17 cellular contexts compared by ENCODE assay signal in the genomic region with DNA sequence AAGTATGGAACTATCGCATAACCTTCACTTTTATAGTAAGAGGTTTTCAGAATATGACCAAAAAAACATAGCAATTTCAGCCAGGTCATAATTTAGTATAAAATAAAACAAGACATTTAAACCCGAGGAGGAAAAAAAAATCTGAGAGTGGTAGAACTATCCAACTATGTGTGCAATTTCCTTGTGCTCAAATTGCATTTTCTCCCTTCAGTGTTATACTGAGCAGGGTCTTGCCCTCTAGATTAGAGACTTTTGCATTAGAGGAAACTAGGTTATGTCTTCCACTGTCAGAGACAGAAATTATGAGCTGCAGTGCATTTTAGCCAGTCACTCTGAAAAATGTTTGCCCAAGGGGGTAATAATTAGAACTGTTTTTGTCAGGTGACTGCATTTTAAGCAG.
DNase-seq lines count a peak whose midpoint lies in the region; ATAC-seq and TF ChIP-seq lines count a peak whose summit lies in the region.
"Had no signal": no experiment of that assay in that cellular context is flagged by ENCODE, and none has a peak within 500 bp of the region (broad histone marks: within the 10 kb centered on the region; RNA-seq: fewer than 3 reads in every experiment).

No MANE protein-coding gene starts in this region.

- ATAC-seq in PC-3, result no peak; the same call in 1 of the 2 replicates
- ATAC-seq in right lobe of liver, result peak; percentile 21 to 68 (median 46)
- no peak for ATAC-seq in HG03135 (IDR thresholded peaks at IDR 0.05; ENCODE audit: unreplicated experiment)

- H3K4me2 ChIP-seq in PC-3 (ENCODE audit: low read length), result peak overlapping the region; percentile 76

- TF ChIP-seq EP300 in tibial nerve (IDR thresholded peaks at IDR 0.05), result no peak

- H3K79me2 ChIP-seq in PC-3 (ENCODE audit: low read length), result no peaks in the 10 kb centered on the region

- CTCF ChIA-PET in PC-3 (lab: Charles Lee), result interaction anchor here (0.6 to 0.7 kb wide), 2 partner anchors 153 to 357 kb away, joined by 4 to 5 read pairs; no protein-coding TSS in a partner anchor

- H3K9ac ChIP-seq in PC-3 (ENCODE audit: low read length), result peak overlapping the region; percentile 67

- H4K20me1 ChIP-seq in PC-3 (ENCODE audit: low read length), result no peaks in the 10 kb centered on the region

- TF ChIP-seq CTCF in PC-3 (conservative IDR thresholded peaks at IDR 0.05; ENCODE audit: low read depth, low read length), result no peak
- no peak for TF ChIP-seq CTCF in right lobe of liver (IDR thresholded peaks at IDR 0.05)
- TF ChIP-seq CTCF in tibial nerve (IDR thresholded peaks at IDR 0.05), result no peak
- no peak for TF ChIP-seq CTCF in dorsolateral prefrontal cortex (IDR thresholded peaks at IDR 0.05 in 54 of 56, conservative IDR thresholded peaks at IDR 0.05 in 2 of 56; ENCODE audit: low read depth in 1 of 56, partially characterized antibody in 56 of 56)

- H3K4me1 ChIP-seq in PC-3 (ENCODE audit: insufficient read depth, low read length) (peaks cover 36% of the 10 kb centered on the region), right lobe of liver (no peaks in the 10 kb centered on the region), tibial nerve (peaks cover 0 to 52% (median 9%) of the 10 kb centered on the region in 4 donors)
- H3K4me1 ChIP-seq: Caco-2 had no signal

- DNase-seq in PC-3 (no peak), astrocyte of the hippocampus (ENCODE audit: low read depth, low spot score) (peak; percentile 14), right lobe of liver (no peak), tibial nerve (ENCODE audit: low spot score in 2 of 2) (no peak), SW480 (ENCODE audit: low spot score) (no peak), dorsolateral prefrontal cortex (no peak)
- DNase-seq: activated naive CD8-positive, alpha-beta T cell treated with anti-CD3 and anti-CD28 coated beads, Interleukin-2, amount 10 ng/mL, durations not matched to agents 7 days and 5 days; Caco-2; central memory CD4-positive, alpha-beta T cell; effector CD4-positive, alpha-beta T cell; EL; left cardiac atrium; NCI-H2081 treated with DMSO at 0.1 percent for 48 hours; sigmoid colon; stimulated activated CD4-positive, alpha-beta T cell treated with anti-CD3 and anti-CD28 coated beads, Interleukin-2, amount 100 ng/mL, for 24 hours had no signal

- H3K27me3 ChIP-seq in PC-3 (ENCODE audit: low read length) (no peaks in the 10 kb centered on the region), right lobe of liver (no peaks in the 10 kb centered on the region), tibial nerve (no peaks in the 10 kb centered on the region), dorsolateral prefrontal cortex (no peaks in the 10 kb centered on the region)
- H3K27me3 ChIP-seq: sigmoid colon, vagina had no signal

- no peaks in the 10 kb centered on the region for H3F3A ChIP-seq in PC-3 (ENCODE audit: low read length, unreplicated experiment)

- no TSS peak for BruUV-seq in PC-3 (replicated peaks; lab: Mats Ljungman, UMichigan)

- H3K36me3 ChIP-seq in PC-3 (ENCODE audit: low read depth, low read length), result no peaks in the 10 kb centered on the region
- H3K36me3 ChIP-seq in right lobe of liver, result no peaks in the 10 kb centered on the region
- no peaks in the 10 kb centered on the region for H3K36me3 ChIP-seq in tibial nerve
- H3K36me3 ChIP-seq: sigmoid colon, vagina had no signal

- POLR2A ChIA-PET in PC-3 (lab: Charles Lee; ENCODE audit: unreplicated experiment), result interaction anchor here (0.5 kb wide), 1 partner anchor 623 kb away, joined by 3 read pairs; no protein-coding TSS in a partner anchor

- TF ChIP-seq POLR2A in right lobe of liver (IDR thresholded peaks at IDR 0.05) (no peak), tibial nerve (IDR thresholded peaks at IDR 0.05) (no peak)

- H3K9me3 ChIP-seq in PC-3 (ENCODE audit: low read length) (no peaks in the 10 kb centered on the region), right lobe of liver (no peaks in the 10 kb centered on the region), tibial nerve (no peaks in the 10 kb centered on the region)
- H3K9me3 ChIP-seq: Caco-2, sigmoid colon, vagina had no signal

- H3K9me2 ChIP-seq in PC-3 (replicated peaks; ENCODE audit: low read length), result no peaks in the 10 kb centered on the region

- H3K27ac ChIP-seq in PC-3 (ENCODE audit: low read length) (peak overlapping the region; percentile 93), right lobe of liver (no peak overlapping the region), tibial nerve (peak overlapping the region in 3 of 4 donors; percentile 63 to 93 (median 86)), dorsolateral prefrontal cortex (peak overlapping the region in 1 of 59 donors; percentile 0)
- H3K27ac ChIP-seq: vagina had no signal

- intact Hi-C loops in PC-3 (cut with micrococcal nuclease) (loop anchor here (1.0 to 10.0 kb wide), 8 partner anchors 14 to 551 kb away; a partner anchor contains a TSS), right lobe of liver (cut with DNase I) (no loop called here), dorsolateral prefrontal cortex (cut with DNase I) (loop anchor here in 1 of 2 donors (10.0 kb wide), 1 partner anchor 336 kb away; no protein-coding TSS in a partner anchor)

- WGBS in right lobe of liver (ENCODE audit: insufficient coverage, low coverage, low lambda C conversion rate, missing lambda C conversion rate), result 31% methylated on average over 2 of the region's 2 CpGs
- 20 to 21% methylated on average over 2 of the region's 2 CpGs for WGBS in tibial nerve, 2 donors

- peak overlapping the region; percentile 40; the same call in 1 of the 2 replicates for H3K4me3 ChIP-seq in PC-3 (ENCODE audit: low read length)
- H3K4me3 ChIP-seq in right lobe of liver, result no peak overlapping the region
- H3K4me3 ChIP-seq in tibial nerve, result peak overlapping the region in 1 of 4 donors; percentile 48
- peak overlapping the region in 7 of 59 donors; percentile 27 to 58 (median 48) for H3K4me3 ChIP-seq in dorsolateral prefrontal cortex
- H3K4me3 ChIP-seq: vagina had no signal

- no peak overlapping the region for H2AFZ ChIP-seq in PC-3 (ENCODE audit: low read length)

Comparison
In these comparisons a context has a peak if more than half of its experiments do, and no peak if none do; other contexts are left out.
1. ATAC-seq: peak in right lobe of liver (4 of 4); none in PC-3 (single experiment) and HG03135 (single experiment).
2. H3K27ac ChIP-seq: peak in PC-3 (single experiment) and tibial nerve (3 of 4); none in right lobe of liver (0 of 3).